10 cellular contexts compared by ENCODE assay signal in genomic region chr5:113202904-113203716, GRCh38.
DNase-seq lines count a peak whose midpoint lies in the region; TF ChIP-seq lines count a peak whose summit lies in the region.
"Had no signal": no experiment of that assay in that cellular context is flagged by ENCODE, and none has a peak within 500 bp of the region (broad histone marks: within the 10 kb centered on the region; RNA-seq: fewer than 3 reads in every experiment).

No MANE protein-coding gene starts in this region.

- H3K27me3 ChIP-seq in ovary (no peaks in the 10 kb centered on the region), testis (no peaks in the 10 kb centered on the region)

- H3K4me1 ChIP-seq in ovary (ENCODE audit: insufficient read depth) (peaks cover 9% of the 10 kb centered on the region), testis (no peaks in the 10 kb centered on the region)

- H3K9me3 Mint-ChIP-seq in glutamatergic neuron (ENCODE audit: unreplicated experiment) = no peaks in the 10 kb centered on the region
- H3K9me3 Mint-ChIP-seq: effector memory CD8-positive, alpha-beta T cell; T-cell had no signal

- peaks cover 2% of the 10 kb centered on the region for H3K27me3 Mint-ChIP-seq in glutamatergic neuron (ENCODE audit: unreplicated experiment)
- H3K27me3 Mint-ChIP-seq: T-cell had no signal

- no peak for TF ChIP-seq POLR2A in ovary (IDR thresholded peaks at IDR 0.05)
- no peak for TF ChIP-seq POLR2A in testis (IDR thresholded peaks at IDR 0.05)

- intact Hi-C loops in ovary (cut with DNase I) (no loop called here), testis (cut with DNase I; ENCODE audit: low total_unique reads) (no loop called here)

- H3K4me3 ChIP-seq in ovary (no peak overlapping the region), testis (no peak overlapping the region)

- H3K9me3 ChIP-seq in ovary (no peaks in the 10 kb centered on the region), testis (no peaks in the 10 kb centered on the region)

- no peak for TF ChIP-seq CTCF in glutamatergic neuron (IDR thresholded peaks at IDR 0.05; ENCODE audit: partially characterized antibody, unreplicated experiment)
- TF ChIP-seq CTCF in ovary (IDR thresholded peaks at IDR 0.05) = no peak
- no peak for TF ChIP-seq CTCF in testis (IDR thresholded peaks at IDR 0.05)

- peaks cover 52% of the 10 kb centered on the region for H3K4me1 Mint-ChIP-seq in glutamatergic neuron (ENCODE audit: low read depth, unreplicated experiment)

- 83 to 90% (median 87%) methylated on average over 25 of the region's 25 CpGs for WGBS in ovary, 3 donors
- 83 to 87% methylated on average over 19 to 25 of the region's 25 CpGs for WGBS in testis, 2 donors

- DNase-seq in DMS 273 (lab: John Stamatoyannopoulos, UW; ENCODE audit: unreplicated experiment) (peak; percentile 85), SK-N-DZ (ENCODE audit: low spot score) (peak; percentile 64), glutamatergic neuron (peak; percentile 84), ovary (peak in 3 of 5 donors; percentile 40 to 53 (median 51)), pons (ENCODE audit: low spot score) (no peak), testis (no peak), NCI-H1092 treated with DMSO at 0.1 percent for 48 hours (lab: John Stamatoyannopoulos, UW) (no peak)
- DNase-seq in activated CD4-positive, alpha-beta T cell treated with anti-CD3 and anti-CD28 coated beads, Interleukin-2, amount 50 U/mL, for 4 hours = no peak
- DNase-seq: effector memory CD8-positive, alpha-beta T cell had no signal

- H3K36me3 ChIP-seq in ovary (no peaks in the 10 kb centered on the region), testis (ENCODE audit: low read depth, missing control alignments) (no peaks in the 10 kb centered on the region)

- H3K27ac Mint-ChIP-seq in glutamatergic neuron (ENCODE audit: unreplicated experiment) = peak overlapping the region; percentile 67
- H3K27ac Mint-ChIP-seq: effector memory CD8-positive, alpha-beta T cell; T-cell had no signal

- H3K36me3 Mint-ChIP-seq in glutamatergic neuron (ENCODE audit: unreplicated experiment) = no peaks in the 10 kb centered on the region
- H3K36me3 Mint-ChIP-seq: T-cell had no signal

- peak overlapping the region; percentile 65 for H3K4me3 Mint-ChIP-seq in glutamatergic neuron (ENCODE audit: unreplicated experiment)
- H3K4me3 Mint-ChIP-seq: effector memory CD8-positive, alpha-beta T cell; T-cell had no signal

- no peak for TF ChIP-seq EP300 in ovary (IDR thresholded peaks at IDR 0.05)

- H3K27ac ChIP-seq in ovary = no peak overlapping the region
- no peak overlapping the region for H3K27ac ChIP-seq in testis

Comparison
In these comparisons a context has a peak if more than half of its experiments do, and no peak if none do; other contexts are left out.
1. DNase-seq: peak in DMS 273 (single experiment), SK-N-DZ (single experiment), glutamatergic neuron (single experiment) and ovary (3 of 5); none in pons (single experiment), testis (single experiment), NCI-H1092 treated with DMSO at 0.1 percent for 48 hours (single experiment) and activated CD4-positive, alpha-beta T cell treated with anti-CD3 and anti-CD28 coated beads, Interleukin-2, amount 50 U/mL, for 4 hours (0 of 2).